23 cellular contexts compared by ENCODE assay signal in genomic region chr2:227536445-227536844, GRCh38.
DNase-seq lines count a peak whose midpoint lies in the region; TF ChIP-seq lines count a peak whose summit lies in the region.
"Had no signal": no experiment of that assay in that cellular context is flagged by ENCODE, and none has a peak within 500 bp of the region (broad histone marks: within the 10 kb centered on the region; RNA-seq: fewer than 3 reads in every experiment).

No MANE protein-coding gene starts in this region.

- H3K4me1 Mint-ChIP-seq in CD8-positive, alpha-beta memory T cell: peaks cover 1 to 10% (median 4%) of the 10 kb centered on the region in 3 donors
- H3K4me1 Mint-ChIP-seq: activated CD4-positive, alpha-beta memory T cell treated with anti-CD3 and anti-CD28 coated beads, Interleukin-2, amount 10 ng/mL, durations not matched to agents 7 days and 5 days; CD14-positive monocyte; endodermal cell had no signal

- no peak overlapping the region for H3K4me3 Mint-ChIP-seq in CD8-positive, alpha-beta memory T cell
- H3K4me3 Mint-ChIP-seq: activated B cell treated with CpG ODN at 0.5 μM for 24 hours; activated CD4-positive, alpha-beta memory T cell treated with anti-CD3 and anti-CD28 coated beads, Interleukin-2, amount 10 ng/mL, durations not matched to agents 7 days and 5 days; activated naive CD4-positive, alpha-beta T cell treated with anti-CD3 and anti-CD28 coated beads, Interleukin-2, amount 50 U/mL, for 24 hours; CD14-positive monocyte; endodermal cell; immature natural killer cell; T-helper 2 cell treated with Interferon-gamma antibody and Interleukin-4, amounts not matched to agents 5 μg/mL and 100 μg/mL, for 36 hours had no signal

- no peaks in the 10 kb centered on the region for H3K4me1 ChIP-seq in CD8-positive, alpha-beta memory T cell (ENCODE audit: insufficient read depth, low read length)

- H3K9me3 Mint-ChIP-seq in CD8-positive, alpha-beta memory T cell: peaks cover 0 to 10% (median 7%) of the 10 kb centered on the region in 5 donors

- TF ChIP-seq CTCF in GM10248 (IDR thresholded peaks at IDR 0.05; ENCODE audit: control extremely low read depth, extremely low read depth, low read depth, missing control alignments): no peak

- no peak overlapping the region for H3K27ac ChIP-seq in CD8-positive, alpha-beta memory T cell (ENCODE audit: low read depth, low read length)
- H3K27ac ChIP-seq: thoracic aorta had no signal

- no peaks in the 10 kb centered on the region for H3K27me3 ChIP-seq in CD8-positive, alpha-beta memory T cell (ENCODE audit: insufficient read depth, low read length, poor library complexity, severe bottlenecking)

- CTCF ChIA-PET in GM10248 (lab: Yijun Ruan, JAX): no interaction called here
- CTCF ChIA-PET in CD8-positive, alpha-beta memory T cell (lab: Charles Lee): no interaction called here

- POLR2A ChIA-PET in GM10248 (lab: Yijun Ruan, JAX): no interaction called here
- POLR2A ChIA-PET in CD8-positive, alpha-beta memory T cell (lab: Charles Lee): no interaction called here

- no peaks in the 10 kb centered on the region for H3K9me3 ChIP-seq in CD8-positive, alpha-beta memory T cell (ENCODE audit: low read length)

- no peaks in the 10 kb centered on the region for H3K27me3 Mint-ChIP-seq in CD8-positive, alpha-beta memory T cell
- H3K27me3 Mint-ChIP-seq: activated B cell treated with CpG ODN at 0.5 μM for 24 hours; activated CD4-positive, alpha-beta memory T cell treated with anti-CD3 and anti-CD28 coated beads, Interleukin-2, amount 10 ng/mL, durations not matched to agents 7 days and 5 days; activated naive CD4-positive, alpha-beta T cell treated with anti-CD3 and anti-CD28 coated beads, Interleukin-2, amount 50 U/mL, for 24 hours had no signal

- H3K4me3 ChIP-seq in CD8-positive, alpha-beta memory T cell (ENCODE audit: low read length): no peak overlapping the region
- H3K4me3 ChIP-seq: thoracic aorta had no signal

- DNase-seq in NCI-H345 (lab: John Stamatoyannopoulos, UW): peak; percentile 37
- no peak for DNase-seq in NCI-H345 treated with DMSO at 0.1 percent for 48 hours (lab: John Stamatoyannopoulos, UW; ENCODE audit: unreplicated experiment)
- peak; percentile 5 for DNase-seq in RPMI8226
- peak; percentile 40 for DNase-seq in medulla oblongata (ENCODE audit: extremely low spot score)
- DNase-seq in HuH-7 (ENCODE audit: low spot score): no peak
- no peak for DNase-seq in GM10248 (ENCODE audit: extremely low spot score)
- no peak for DNase-seq in CD8-positive, alpha-beta memory T cell
- DNase-seq: ACHN; activated B cell treated with CpG ODN at 0.5 μM for 24 hours; activated CD4-positive, alpha-beta memory T cell treated with anti-CD3 and anti-CD28 coated beads, Interleukin-2, amount 10 ng/mL, durations not matched to agents 7 days and 5 days; activated T-cell treated with anti-CD3 and anti-CD28 coated beads, Interleukin-2, amount 50 U/mL, for 1 hour; DMS153; endodermal cell; immature natural killer cell; Karpas-422; NCI-H526; OCI-M1; SIG-M5 had no signal

- H3K36me3 ChIP-seq in CD8-positive, alpha-beta memory T cell (ENCODE audit: insufficient read depth, low read length): peaks cover 7% of the 10 kb centered on the region

- no peak overlapping the region for H3K27ac Mint-ChIP-seq in CD8-positive, alpha-beta memory T cell
- H3K27ac Mint-ChIP-seq: activated B cell treated with CpG ODN at 0.5 μM for 24 hours; activated CD4-positive, alpha-beta memory T cell treated with anti-CD3 and anti-CD28 coated beads, Interleukin-2, amount 10 ng/mL, durations not matched to agents 7 days and 5 days; endodermal cell; immature natural killer cell; T-helper 2 cell treated with Interferon-gamma antibody and Interleukin-4, amounts not matched to agents 5 μg/mL and 100 μg/mL, for 36 hours had no signal

- TF ChIP-seq EP300 in Ishikawa (IDR thresholded peaks at IDR 0.05; ENCODE audit: borderline replicate concordance): no peak

- H3K36me3 Mint-ChIP-seq in CD8-positive, alpha-beta memory T cell: peaks cover 31 to 82% (median 36%) of the 10 kb centered on the region in 3 donors

- TF ChIP-seq RAD21 in Ishikawa (IDR thresholded peaks at IDR 0.05; ENCODE audit: low read depth): no peak

TF ChIP-seq in Ishikawa, 13 proteins besides CTCF, POLR2A, EP300 and RAD21:
- TF ChIP-seq NFIC (IDR thresholded peaks at IDR 0.05): peak; percentile 25; the same call in 1 of the 2 replicates
- no peak for TF ChIP-seq CEBPB (IDR thresholded peaks at IDR 0.05)

Comparison
In these comparisons a context has a peak if more than half of its experiments do, and no peak if none do; other contexts are left out.
1. DNase-seq: peak in NCI-H345 (single experiment), RPMI8226 (single experiment) and medulla oblongata (single experiment); none in NCI-H345 treated with DMSO at 0.1 percent for 48 hours (single experiment), HuH-7 (single experiment), GM10248 (single experiment) and CD8-positive, alpha-beta memory T cell (0 of 5).